8 cellular contexts compared by ENCODE assay signal in genomic region chr3:183634707-183635106, GRCh38. TPM values are rescaled to one million over a fixed set of nuclear protein-coding genes. Genes with fewer than 3 reads are reported as not detected.
A peak's percentile ranks its signal among the peaks of the same experiment; 100 is the strongest.
DNase-seq lines count a peak whose midpoint lies in the region; ATAC-seq and TF ChIP-seq lines count a peak whose summit lies in the region.

No MANE protein-coding gene starts in this region.

- H3K27ac ChIP-seq in RWPE1 = peak overlapping the region; percentile 92
- peak overlapping the region; percentile 98 to 100 (median 100) for H3K27ac ChIP-seq in esophagus squamous epithelium
- H3K27ac ChIP-seq in psoas muscle = peak overlapping the region; percentile 100
- no peak overlapping the region for H3K27ac ChIP-seq in brain microvascular endothelial cell

- no peak for TF ChIP-seq POLR2A in esophagus squamous epithelium (IDR thresholded peaks at IDR 0.05)

- WGBS in esophagus squamous epithelium, 2 donors = 64 to 69% methylated on average over 11 to 15 of the region's 16 CpGs
- 73 to 75% (median 74%) methylated on average over 16 of the region's 16 CpGs for WGBS in psoas muscle, 3 donors

- in situ Hi-C loops in brain microvascular endothelial cell (cut with HindIII; ENCODE audit: low pct_ligation_motif_present, low sequenced_read_pairs) = no loop called here

- H3K4me3 ChIP-seq in GM06990 (replicated peaks; ENCODE audit: low read depth, low read length) (peak overlapping the region; percentile 69; the same call in 1 of the 2 replicates), esophagus squamous epithelium (peak overlapping the region in 3 of 4 donors; percentile 77 to 99 (median 95)), psoas muscle (peak overlapping the region; percentile 99), brain microvascular endothelial cell (ENCODE audit: low read depth, low read length) (no peak overlapping the region)

- H3K4me1 ChIP-seq in esophagus squamous epithelium (peaks cover 0 to 32% (median 15%) of the 10 kb centered on the region in 3 donors), psoas muscle (peaks cover 37% of the 10 kb centered on the region)

- CTCF ChIA-PET in RWPE1 (lab: Yijun Ruan, JAX) = interaction anchor here (1.0 kb wide), 1 partner anchor 165 kb away, joined by 3 read pairs; no protein-coding TSS in a partner anchor

- ATAC-seq in psoas muscle = no peak

- H3K36me3 ChIP-seq in GM06990 (ENCODE audit: control insufficient read depth, insufficient read depth, low read length) (no peaks in the 10 kb centered on the region), esophagus squamous epithelium (no peaks in the 10 kb centered on the region), psoas muscle (ENCODE audit: insufficient read depth in 1 of 2, low read depth in 1 of 2) (no peaks in the 10 kb centered on the region), brain microvascular endothelial cell (replicated peaks) (no peaks in the 10 kb centered on the region)

- H3K27me3 ChIP-seq in GM06990 (replicated peaks; ENCODE audit: control insufficient read depth, insufficient read depth, low read length) = no peaks in the 10 kb centered on the region
- no peaks in the 10 kb centered on the region for H3K27me3 ChIP-seq in esophagus squamous epithelium
- H3K27me3 ChIP-seq in psoas muscle (ENCODE audit: insufficient read depth in 3 of 3, low read length in 2 of 3) = no peaks in the 10 kb centered on the region
- no peaks in the 10 kb centered on the region for H3K27me3 ChIP-seq in brain microvascular endothelial cell (replicated peaks)

- H3K9me3 ChIP-seq in esophagus squamous epithelium (no peaks in the 10 kb centered on the region), psoas muscle (no peaks in the 10 kb centered on the region)

- DNase-seq in GM06990 (ENCODE audit: extremely low read depth, insufficient read length) (no peak), RWPE1 (ENCODE audit: low spot score) (no peak), esophagus squamous epithelium (lab: John Stamatoyannopoulos, UW) (no peak), psoas muscle (peak in 1 of 2 donors; percentile 54), brain microvascular endothelial cell (no peak), NCI-H526 treated with DMSO at 0.1 percent for 48 hours (lab: John Stamatoyannopoulos, UW) (no peak), cerebellar cortex (ENCODE audit: low spot score) (no peak), GDM1 (lab: John Stamatoyannopoulos, UW) (no peak)

- intact Hi-C loops in esophagus squamous epithelium (cut with DNase I) (no loop called here), psoas muscle (cut with DNase I) (loop anchor here (5.0 to 10.0 kb wide), 3 partner anchors 130 to 340 kb away; no protein-coding TSS in a partner anchor)

- POLR2A ChIA-PET in RWPE1 (lab: Yijun Ruan, JAX; ENCODE audit: low non-redundant PET) = no interaction called here

- TF ChIP-seq CTCF in GM06990 (IDR thresholded peaks at IDR 0.05; ENCODE audit: insufficient read depth, low read length, poor library complexity, severe bottlenecking) (no peak), RWPE1 (conservative IDR thresholded peaks at IDR 0.05; ENCODE audit: low read depth) (no peak), esophagus squamous epithelium (IDR thresholded peaks at IDR 0.05) (no peak), psoas muscle (IDR thresholded peaks at IDR 0.05) (no peak), brain microvascular endothelial cell (IDR thresholded peaks at IDR 0.05; ENCODE audit: low read depth, low read length, missing control alignments) (no peak)

RNA-seq across cellular contexts. Expression of gene KLHL24, which starts 0.7 kb away (rescaled TPM):
- total RNA-seq in esophagus squamous epithelium (10 to 100 TPM; 10.2 to 92.1 (median 19.9) TPM), psoas muscle (100 to 1,000 TPM in 2 of 4 donors, 10 to 100 TPM in 2; 77.8 to 162 (median 123) TPM)
- 10 to 100 TPM in 2 of 3 donors, 1 to 10 TPM in 1; 3.3 to 52.8 (median 25.7) TPM for polyA plus RNA-seq in psoas muscle
